Comparison of ENCODE assay signal across 14 cellular contexts in the genomic region with DNA sequence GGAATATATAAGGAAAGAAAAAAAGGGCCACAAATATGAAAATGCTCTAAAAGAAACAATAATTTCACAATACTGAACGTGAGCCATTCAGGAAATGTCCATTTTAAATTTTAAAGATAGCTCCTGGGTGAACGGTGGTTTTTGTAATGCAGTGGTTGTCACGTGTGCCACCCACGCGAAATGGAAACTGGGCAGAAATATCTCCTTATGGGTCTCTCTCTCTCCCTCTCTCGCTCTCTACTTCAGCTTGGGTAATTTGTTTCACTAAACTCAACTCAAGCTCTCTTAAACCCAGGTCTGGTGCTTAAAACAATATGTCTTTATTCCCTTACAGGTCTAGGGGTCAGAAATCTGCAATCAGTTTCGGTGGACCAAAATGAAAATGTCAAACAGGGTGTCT.
DNase-seq lines count a peak whose midpoint lies in the region; ATAC-seq, FAIRE-seq and TF ChIP-seq lines count a peak whose summit lies in the region.
"Had no signal": no experiment of that assay in that cellular context is flagged by ENCODE, and none has a peak within 500 bp of the region (broad histone marks: within the 10 kb centered on the region; RNA-seq: fewer than 3 reads in every experiment).

No MANE protein-coding gene starts in this region.

- no peak for FAIRE-seq in keratinocyte (lab: Jason Lieb, UNC)
- FAIRE-seq: endothelial cell of umbilical vein had no signal

- H3K4me2 ChIP-seq in keratinocyte (ENCODE audit: control insufficient read depth, extremely low read depth, insufficient read depth, low read depth, low read length) (peak overlapping the region; percentile 51), PC-3 (ENCODE audit: low read length) (no peak overlapping the region)

- H3K9ac ChIP-seq in keratinocyte (ENCODE audit: control insufficient read depth, extremely low read depth, insufficient read depth, low read length) (peak overlapping the region; percentile 22), PC-3 (ENCODE audit: low read length) (no peak overlapping the region)

- peaks cover 48% of the 10 kb centered on the region for H3K4me1 Mint-ChIP-seq in activated CD4-positive, alpha-beta T cell treated with anti-CD3 and anti-CD28 coated beads, Interleukin-2, amount 10 ng/mL, durations not matched to agents 7 days and 5 days
- peaks cover 43% of the 10 kb centered on the region for H3K4me1 Mint-ChIP-seq in activated T-cell treated with anti-CD3 and anti-CD28 coated beads, Interleukin-2, amount 50 U/mL, for 24 hours (ENCODE audit: low read depth)

- no TSS peak for BruUV-seq in PC-3 (replicated peaks; lab: Mats Ljungman, UMichigan)

- CTCF ChIA-PET in activated CD4-positive, alpha-beta T cell treated with anti-CD3 and anti-CD28 coated beads, Interleukin-2, amount 10 ng/mL, durations not matched to agents 7 days and 5 days (lab: Charles Lee), result interaction anchor here (0.9 to 5.2 kb wide), 4 partner anchors 9 to 584 kb away, joined by 3 to 25 read pairs (median 6); no protein-coding TSS in a partner anchor
- CTCF ChIA-PET in PC-3 (lab: Charles Lee), result interaction anchor here (1.4 kb wide), 1 partner anchor 9 kb away, joined by 3 read pairs; no protein-coding TSS in a partner anchor

- H2AFZ ChIP-seq in keratinocyte (ENCODE audit: control insufficient read depth, low read length) (peak overlapping the region; percentile 81), PC-3 (ENCODE audit: low read length) (no peak overlapping the region)

- H3K36me3 Mint-ChIP-seq in activated CD4-positive, alpha-beta T cell treated with anti-CD3 and anti-CD28 coated beads, Interleukin-2, amount 10 ng/mL, durations not matched to agents 7 days and 5 days (ENCODE audit: low read depth), result peaks cover 2% of the 10 kb centered on the region
- H3K36me3 Mint-ChIP-seq in activated T-cell treated with anti-CD3 and anti-CD28 coated beads, Interleukin-2, amount 50 U/mL, for 24 hours (ENCODE audit: low read depth), result peaks cover 18% of the 10 kb centered on the region
- H3K36me3 Mint-ChIP-seq: natural killer cell treated with Interleukin-12 subunit alpha and Interleukin-12 subunit beta and Interleukin-15 and Interleukin-18, amount 100 ng/mL, for 72 hours had no signal

- peaks cover 3% of the 10 kb centered on the region for H3K4me1 ChIP-seq in keratinocyte (ENCODE audit: control insufficient read depth, extremely low read depth, insufficient read depth, low read length)
- no peaks in the 10 kb centered on the region; the same call in 1 of the 2 replicates for H3K4me1 ChIP-seq in PC-3 (ENCODE audit: insufficient read depth, low read length)

- H3K79me2 ChIP-seq in keratinocyte (ENCODE audit: control insufficient read depth, insufficient read depth, low read length) (no peaks in the 10 kb centered on the region), PC-3 (ENCODE audit: low read length) (no peaks in the 10 kb centered on the region)

- H4K20me1 ChIP-seq in keratinocyte (ENCODE audit: control insufficient read depth, extremely low read depth, insufficient read depth, low read length) (no peaks in the 10 kb centered on the region), PC-3 (ENCODE audit: low read length) (no peaks in the 10 kb centered on the region)

- H3K9me3 ChIP-seq in keratinocyte (ENCODE audit: control insufficient read depth, low read depth, low read length), result no peaks in the 10 kb centered on the region
- no peaks in the 10 kb centered on the region for H3K9me3 ChIP-seq in PC-3 (ENCODE audit: low read length)

- H3K27me3 ChIP-seq in keratinocyte (ENCODE audit: control insufficient read depth, extremely low read depth, insufficient read depth, low read length) (no peaks in the 10 kb centered on the region), PC-3 (ENCODE audit: low read length) (no peaks in the 10 kb centered on the region)

- H3K27ac ChIP-seq in keratinocyte (ENCODE audit: control insufficient read depth, insufficient read depth, low read length) (peak overlapping the region; percentile 40), PC-3 (ENCODE audit: low read length) (no peak overlapping the region)
- H3K27ac ChIP-seq: SK-N-MC had no signal

- dilution Hi-C loops in keratinocyte (cut with MboI; ENCODE audit: extremely low pct_ligation_motif_present, low sequenced_read_pairs), result no loop called here

- H3K4me3 Mint-ChIP-seq in activated CD4-positive, alpha-beta T cell treated with anti-CD3 and anti-CD28 coated beads, Interleukin-2, amount 10 ng/mL, durations not matched to agents 7 days and 5 days, result peak overlapping the region; percentile 88
- peak overlapping the region; percentile 86 for H3K4me3 Mint-ChIP-seq in activated T-cell treated with anti-CD3 and anti-CD28 coated beads, Interleukin-2, amount 50 U/mL, for 24 hours
- H3K4me3 Mint-ChIP-seq: activated CD4-positive, alpha-beta T cell treated with anti-CD3 and anti-CD28 coated beads, Interleukin-2, amount 10 ng/mL, durations not matched to agents 24 days and 14 days; natural killer cell treated with Interleukin-12 subunit alpha and Interleukin-12 subunit beta and Interleukin-15 and Interleukin-18, amount 100 ng/mL, for 72 hours had no signal

- POLR2A ChIA-PET in activated CD4-positive, alpha-beta T cell treated with anti-CD3 and anti-CD28 coated beads, Interleukin-2, amount 10 ng/mL, durations not matched to agents 7 days and 5 days (lab: Charles Lee), result interaction anchor here (0.6 kb wide), 3 partner anchors 1489 to 1718 kb away, joined by 3 to 5 read pairs (median 3); a partner anchor contains a TSS
- POLR2A ChIA-PET in PC-3 (lab: Charles Lee; ENCODE audit: unreplicated experiment), result interaction anchor here (0.7 kb wide), 1 partner anchor 33 kb away, joined by 7 read pairs; no protein-coding TSS in a partner anchor

- H3K27ac Mint-ChIP-seq in activated CD4-positive, alpha-beta T cell treated with anti-CD3 and anti-CD28 coated beads, Interleukin-2, amount 10 ng/mL, durations not matched to agents 7 days and 5 days, result peak overlapping the region; percentile 99
- peak overlapping the region; percentile 97 for H3K27ac Mint-ChIP-seq in activated T-cell treated with anti-CD3 and anti-CD28 coated beads, Interleukin-2, amount 50 U/mL, for 24 hours
- H3K27ac Mint-ChIP-seq: activated CD4-positive, alpha-beta T cell treated with anti-CD3 and anti-CD28 coated beads, Interleukin-2, amount 10 ng/mL, durations not matched to agents 24 days and 14 days had no signal

- no peaks in the 10 kb centered on the region for H3K9me1 ChIP-seq in keratinocyte (ENCODE audit: control insufficient read depth, extremely low read depth, insufficient read depth, low read length)

- no peaks in the 10 kb centered on the region for H3K9me2 ChIP-seq in PC-3 (replicated peaks; ENCODE audit: low read length)

- no peaks in the 10 kb centered on the region for H3K27me3 Mint-ChIP-seq in activated CD4-positive, alpha-beta T cell treated with anti-CD3 and anti-CD28 coated beads, Interleukin-2, amount 10 ng/mL, durations not matched to agents 7 days and 5 days
- no peaks in the 10 kb centered on the region for H3K27me3 Mint-ChIP-seq in activated T-cell treated with anti-CD3 and anti-CD28 coated beads, Interleukin-2, amount 50 U/mL, for 24 hours

- intact Hi-C loops in posterior cingulate gyrus (cut with DNase I), result no loop called here
- intact Hi-C loops in PC-3 (cut with micrococcal nuclease), result no loop called here

- no peaks in the 10 kb centered on the region for H3K9me3 Mint-ChIP-seq in activated CD4-positive, alpha-beta T cell treated with anti-CD3 and anti-CD28 coated beads, Interleukin-2, amount 10 ng/mL, durations not matched to agents 7 days and 5 days
- H3K9me3 Mint-ChIP-seq in activated T-cell treated with anti-CD3 and anti-CD28 coated beads, Interleukin-2, amount 50 U/mL, for 24 hours, result no peaks in the 10 kb centered on the region
- H3K9me3 Mint-ChIP-seq: activated CD4-positive, alpha-beta T cell treated with anti-CD3 and anti-CD28 coated beads, Interleukin-2, amount 10 ng/mL, durations not matched to agents 24 days and 14 days; natural killer cell treated with Interleukin-12 subunit alpha and Interleukin-12 subunit beta and Interleukin-15 and Interleukin-18, amount 100 ng/mL, for 72 hours had no signal

- H3K36me3 ChIP-seq in keratinocyte (ENCODE audit: control insufficient read depth in 2 of 2, extremely low read depth in 1 of 2, insufficient read depth in 2 of 2, low read length in 2 of 2), result no peaks in the 10 kb centered on the region
- H3K36me3 ChIP-seq in PC-3 (ENCODE audit: low read depth, low read length), result no peaks in the 10 kb centered on the region

- H3K4me3 ChIP-seq in HFF-Myc (replicated peaks; ENCODE audit: low read depth, low read length) (0 out of 2 replicates have a peak overlapping the region, but pooled peaks have one; percentile 3), keratinocyte (ENCODE audit: control insufficient read depth in 2 of 3, extremely low read depth in 1 of 3, insufficient read depth in 2 of 3, low read depth in 1 of 3, low read length in 3 of 3) (peak overlapping the region in 1 of 3 experiments; percentile 55), PC-3 (ENCODE audit: low read length) (no peak overlapping the region)
- H3K4me3 ChIP-seq: SK-N-MC had no signal

- TF ChIP-seq CTCF in HFF-Myc (IDR thresholded peaks at IDR 0.05; ENCODE audit: low read depth, low read length, missing control alignments) (no peak), keratinocyte (optimal IDR thresholded peaks at IDR 0.05 in 1 of 3, IDR thresholded peaks at IDR 0.05 in 1 of 3, conservative IDR thresholded peaks at IDR 0.05 in 1 of 3; ENCODE audit: extremely low read depth in 1 of 3, insufficient read depth in 2 of 3, low read length in 3 of 3) (no peak), PC-3 (conservative IDR thresholded peaks at IDR 0.05; ENCODE audit: low read depth, low read length) (no peak)

- H3F3A ChIP-seq in PC-3 (ENCODE audit: low read length, unreplicated experiment), result no peaks in the 10 kb centered on the region

- ATAC-seq in PC-3, result no peak
- ATAC-seq: natural killer cell treated with Interleukin-12 subunit alpha and Interleukin-12 subunit beta and Interleukin-15 and Interleukin-18, amount 100 ng/mL, for 72 hours had no signal

- DNase-seq in activated CD4-positive, alpha-beta T cell treated with anti-CD3 and anti-CD28 coated beads, Interleukin-2, amount 10 ng/mL, durations not matched to agents 7 days and 5 days, result peak; percentile 38
- DNase-seq in activated CD4-positive, alpha-beta T cell treated with anti-CD3 and anti-CD28 coated beads, Interleukin-2, amount 50 U/mL, for 48 hours, result no peak
- DNase-seq in HFF-Myc (ENCODE audit: extremely low read depth, low read depth) (no peak), keratinocyte (ENCODE audit: low read depth, low spot score) (no peak), SW 1271 (lab: John Stamatoyannopoulos, UW) (no peak), posterior cingulate gyrus (no peak), PC-3 (no peak)
- no peak for DNase-seq in activated T-cell treated with anti-CD3 and anti-CD28 coated beads, Interleukin-2, amount 50 U/mL, for 24 hours
- DNase-seq: activated CD4-positive, alpha-beta T cell treated with anti-CD3 and anti-CD28 coated beads, Interleukin-2, amount 10 ng/mL, durations not matched to agents 24 days and 14 days; aorta; DMS53 had no signal
